In genomic region chr1:204377800-204378608, GRCh38 we compare ENCODE assay signal across 1 cellular context.
A peak's percentile ranks its signal among the peaks of the same experiment; 100 is the strongest.
TF ChIP-seq lines count a peak whose summit lies in the region.

No MANE protein-coding gene starts in this region.

TF ChIP-seq in HEK293, 187 proteins besides CTCF, POLR2A, EP300 and RAD21 (continued from another document):
- TF ChIP-seq ZNF280D (tag by site-specific recombination; IDR thresholded peaks at IDR 0.05) (no peak), ZNF585B (tag by site-specific recombination; IDR thresholded peaks at IDR 0.05) (no peak), PATZ1 (tag by site-specific recombination; IDR thresholded peaks at IDR 0.05) (peak; percentile 64; the same call in 1 of the 2 replicates), ZNF660 (tag by site-specific recombination; IDR thresholded peaks at IDR 0.05) (0 out of 2 replicates have a peak, but pooled peaks have one; percentile 11), ZNF132 (tag by site-specific recombination; IDR thresholded peaks at IDR 0.05; ENCODE audit: borderline replicate concordance) (no peak), ZNF214 (tag by site-specific recombination; IDR thresholded peaks at IDR 0.05; ENCODE audit: borderline replicate concordance) (no peak), GLIS2 (tag by site-specific recombination; IDR thresholded peaks at IDR 0.05) (peak; percentile 28; the same call in 1 of the 2 replicates), ZNF169 (tag by site-specific recombination; IDR thresholded peaks at IDR 0.05) (no peak), ZBTB48 (tag by site-specific recombination; IDR thresholded peaks at IDR 0.05) (peak; percentile 87), SP7 (tag by site-specific recombination; IDR thresholded peaks at IDR 0.05) (peak; percentile 86), ZEB2 (tag by site-specific recombination; IDR thresholded peaks at IDR 0.05) (peak; percentile 69), ZNF24 (tag by site-specific recombination; IDR thresholded peaks at IDR 0.05) (0 out of 2 replicates have a peak, but pooled peaks have one; percentile 27), ZNF184 (tag by site-specific recombination; IDR thresholded peaks at IDR 0.05) (no peak), ZSCAN16 (tag by site-specific recombination; IDR thresholded peaks at IDR 0.05) (no peak), ZBTB21 (tag by site-specific recombination; IDR thresholded peaks at IDR 0.05) (no peak), ZNF335 (tag by site-specific recombination; conservative IDR thresholded peaks at IDR 0.05) (peak; percentile 57)
- TF ChIP-seq, protein P1, sequence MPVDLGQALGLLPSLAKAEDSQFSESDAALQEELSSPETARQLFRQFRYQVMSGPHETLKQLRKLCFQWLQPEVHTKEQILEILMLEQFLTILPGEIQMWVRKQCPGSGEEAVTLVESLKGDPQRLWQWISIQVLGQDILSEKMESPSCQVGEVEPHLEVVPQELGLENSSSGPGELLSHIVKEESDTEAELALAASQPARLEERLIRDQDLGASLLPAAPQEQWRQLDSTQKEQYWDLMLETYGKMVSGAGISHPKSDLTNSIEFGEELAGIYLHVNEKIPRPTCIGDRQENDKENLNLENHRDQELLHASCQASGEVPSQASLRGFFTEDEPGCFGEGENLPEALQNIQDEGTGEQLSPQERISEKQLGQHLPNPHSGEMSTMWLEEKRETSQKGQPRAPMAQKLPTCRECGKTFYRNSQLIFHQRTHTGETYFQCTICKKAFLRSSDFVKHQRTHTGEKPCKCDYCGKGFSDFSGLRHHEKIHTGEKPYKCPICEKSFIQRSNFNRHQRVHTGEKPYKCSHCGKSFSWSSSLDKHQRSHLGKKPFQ (tag by site-specific recombination; IDR thresholded peaks at IDR 0.05): no peak
- TF ChIP-seq, protein P2, sequence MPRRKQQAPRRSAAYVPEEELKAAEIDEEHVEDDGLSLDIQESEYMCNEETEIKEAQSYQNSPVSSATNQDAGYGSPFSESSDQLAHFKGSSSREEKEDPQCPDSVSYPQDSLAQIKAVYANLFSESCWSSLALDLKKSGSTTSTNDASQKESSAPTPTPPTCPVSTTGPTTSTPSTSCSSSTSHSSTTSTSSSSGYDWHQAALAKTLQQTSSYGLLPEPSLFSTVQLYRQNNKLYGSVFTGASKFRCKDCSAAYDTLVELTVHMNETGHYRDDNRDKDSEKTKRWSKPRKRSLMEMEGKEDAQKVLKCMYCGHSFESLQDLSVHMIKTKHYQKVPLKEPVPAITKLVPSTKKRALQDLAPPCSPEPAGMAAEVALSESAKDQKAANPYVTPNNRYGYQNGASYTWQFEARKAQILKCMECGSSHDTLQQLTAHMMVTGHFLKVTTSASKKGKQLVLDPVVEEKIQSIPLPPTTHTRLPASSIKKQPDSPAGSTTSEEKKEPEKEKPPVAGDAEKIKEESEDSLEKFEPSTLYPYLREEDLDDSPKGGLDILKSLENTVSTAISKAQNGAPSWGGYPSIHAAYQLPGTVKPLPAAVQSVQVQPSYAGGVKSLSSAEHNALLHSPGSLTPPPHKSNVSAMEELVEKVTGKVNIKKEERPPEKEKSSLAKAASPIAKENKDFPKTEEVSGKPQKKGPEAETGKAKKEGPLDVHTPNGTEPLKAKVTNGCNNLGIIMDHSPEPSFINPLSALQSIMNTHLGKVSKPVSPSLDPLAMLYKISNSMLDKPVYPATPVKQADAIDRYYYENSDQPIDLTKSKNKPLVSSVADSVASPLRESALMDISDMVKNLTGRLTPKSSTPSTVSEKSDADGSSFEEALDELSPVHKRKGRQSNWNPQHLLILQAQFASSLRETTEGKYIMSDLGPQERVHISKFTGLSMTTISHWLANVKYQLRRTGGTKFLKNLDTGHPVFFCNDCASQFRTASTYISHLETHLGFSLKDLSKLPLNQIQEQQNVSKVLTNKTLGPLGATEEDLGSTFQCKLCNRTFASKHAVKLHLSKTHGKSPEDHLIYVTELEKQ (tag by site-specific recombination; IDR thresholded peaks at IDR 0.05; ENCODE audit: borderline replicate concordance): no peak
TF ChIP-seq in HEK293: peak in this region for 25.
